ENCODE assay signal across 31 cellular contexts in genomic region chr10:99296605-99297004, GRCh38. TPM values are rescaled to one million over a fixed set of nuclear protein-coding genes. Genes with fewer than 3 reads are reported as not detected.
"Had no signal": no experiment of that assay in that cellular context is flagged by ENCODE, and none has a peak within 500 bp of the region (broad histone marks: within the 10 kb centered on the region; RNA-seq: fewer than 3 reads in every experiment).

No MANE protein-coding gene starts in this region.

- FAIRE-seq: islet of Langerhans, TTC549 had no signal

- H3K4me1 ChIP-seq: left ventricle myocardium inferior had no signal

- ATAC-seq: sciatic nerve had no signal

- H3K36me3 ChIP-seq: left ventricle myocardium inferior, neutrophil, thyroid gland, upper lobe of left lung, WERI-Rb-1 had no signal

- H3K4me3 Mint-ChIP-seq: activated T-helper 1 cell treated with anti-CD3 and anti-CD28 coated beads, Interleukin-12 subunit alpha, Interleukin-12 subunit beta, Interleukin-2, Interleukin-4 antibody, amounts not matched to agents 30 ng/mL and 10 ng/mL and 1 ng/mL, durations not matched to agents 14 hours and 24 hours and 36 hours; dendritic cell treated with granulocyte-macrophage colony-stimulating factor and Interleukin-4, amounts not matched to agents 40 ng/mL and 50 ng/mL, for 4 days; natural killer cell treated with Interleukin-12 subunit alpha and Interleukin-12 subunit beta and Interleukin-15 and Interleukin-18, amount 100 ng/mL, for 72 hours; stimulated activated naive CD8-positive, alpha-beta T cell treated with anti-CD3 and anti-CD28 coated beads, Interleukin-15, amount 100 ng/mL, for 72 hours; T-helper 1 cell treated with Interleukin-12 subunit alpha and Interleukin-12 subunit beta and Interleukin-4 antibody, amounts not matched to agents 30 μg/mL and 1 μg/mL, for 36 hours had no signal

- DNase-seq: activated CD4-positive, alpha-beta T cell treated with anti-CD3 and anti-CD28 coated beads for 48 hours; activated CD4-positive, alpha-beta T cell treated with anti-CD3 and anti-CD28 coated beads, Interleukin-2, amount 50 U/mL, for 48 hours; activated CD8-positive, alpha-beta memory T cell treated with anti-CD3 and anti-CD28 coated beads, Interleukin-2, amount 50 U/mL, for 4 hours; activated gamma-delta T cell; activated naive CD4-positive, alpha-beta T cell treated with anti-CD3 and anti-CD28 coated beads, Interleukin-2, amount 50 U/mL, for 16 hours; activated T-cell treated with anti-CD3 and anti-CD28 coated beads, Interleukin-2, amount 50 U/mL, for 1 hour; amygdala; effector CD4-positive, alpha-beta T cell; left ventricle myocardium inferior; stimulated activated CD4-positive, alpha-beta T cell treated with anti-CD3 and anti-CD28 coated beads, Interleukin-12 subunit alpha, Interleukin-12 subunit beta, amount 100 ng/mL, for 4 hours; stimulated activated CD4-positive, alpha-beta T cell treated with anti-CD3 and anti-CD28 coated beads, Interleukin-4, amount 100 ng/mL, for 1 hour; stimulated activated naive CD8-positive, alpha-beta T cell treated with anti-CD3 and anti-CD28 coated beads, Interleukin-15, amount 100 ng/mL, for 72 hours; SW 1271; T-helper 9 cell; thyroid gland had no signal

- H3K36me3 Mint-ChIP-seq: natural killer cell treated with Interleukin-12 subunit alpha and Interleukin-12 subunit beta and Interleukin-15 and Interleukin-18, amount 100 ng/mL, for 72 hours had no signal

- H3K9me3 ChIP-seq: left ventricle myocardium inferior, neutrophil, thyroid gland, upper lobe of left lung had no signal

- H3K4me1 Mint-ChIP-seq: stimulated activated naive CD8-positive, alpha-beta T cell treated with anti-CD3 and anti-CD28 coated beads, Interleukin-15, amount 100 ng/mL, for 72 hours had no signal

- H3K27me3 ChIP-seq: neutrophil, thyroid gland, upper lobe of left lung had no signal

- H3K27me3 Mint-ChIP-seq: dendritic cell treated with granulocyte-macrophage colony-stimulating factor and Interleukin-4, amounts not matched to agents 40 ng/mL and 50 ng/mL, for 4 days had no signal

- H3K27ac Mint-ChIP-seq: activated T-helper 1 cell treated with anti-CD3 and anti-CD28 coated beads, Interleukin-12 subunit alpha, Interleukin-12 subunit beta, Interleukin-2, Interleukin-4 antibody, amounts not matched to agents 30 ng/mL and 10 ng/mL and 1 ng/mL, durations not matched to agents 14 hours and 24 hours and 36 hours; dendritic cell treated with granulocyte-macrophage colony-stimulating factor and Interleukin-4, amounts not matched to agents 40 ng/mL and 50 ng/mL, for 4 days; natural killer cell treated with Interleukin-12 subunit alpha and Interleukin-12 subunit beta and Interleukin-15 and Interleukin-18, amount 100 ng/mL, for 72 hours; progenitor cell of endocrine pancreas; stimulated activated naive CD8-positive, alpha-beta T cell treated with anti-CD3 and anti-CD28 coated beads, Interleukin-15, amount 100 ng/mL, for 72 hours; T-helper 1 cell treated with Interleukin-12 subunit alpha and Interleukin-12 subunit beta and Interleukin-4 antibody, amounts not matched to agents 30 μg/mL and 1 μg/mL, for 36 hours had no signal

- H3K4me3 ChIP-seq: left ventricle myocardium inferior, lung, skin epidermis, thyroid gland, upper lobe of left lung had no signal

- H3K9me3 Mint-ChIP-seq: activated T-helper 1 cell treated with anti-CD3 and anti-CD28 coated beads, Interleukin-12 subunit alpha, Interleukin-12 subunit beta, Interleukin-2, Interleukin-4 antibody, amounts not matched to agents 30 ng/mL and 10 ng/mL and 1 ng/mL, durations not matched to agents 14 hours and 24 hours and 36 hours; dendritic cell treated with granulocyte-macrophage colony-stimulating factor and Interleukin-4, amounts not matched to agents 40 ng/mL and 50 ng/mL, for 4 days; natural killer cell treated with Interleukin-12 subunit alpha and Interleukin-12 subunit beta and Interleukin-15 and Interleukin-18, amount 100 ng/mL, for 72 hours; stimulated activated naive CD8-positive, alpha-beta T cell treated with anti-CD3 and anti-CD28 coated beads, Interleukin-15, amount 100 ng/mL, for 72 hours; T-helper 1 cell treated with Interleukin-12 subunit alpha and Interleukin-12 subunit beta and Interleukin-4 antibody, amounts not matched to agents 30 μg/mL and 1 μg/mL, for 36 hours had no signal

- H3K27ac ChIP-seq: epithelial cell of prostate, left ventricle myocardium inferior, neutrophil, skin epidermis, thyroid gland, upper lobe of left lung, WERI-Rb-1 had no signal

RNA-seq across cellular contexts. Expression of gene CNNM1, which starts 32.6 kb away (rescaled TPM):
- total RNA-seq: glomerular endothelial cell; myocyte; natural killer cell treated with Interleukin-12 subunit alpha and Interleukin-12 subunit beta and Interleukin-15 and Interleukin-18, amount 100 ng/mL, for 72 hours; sciatic nerve had no signal
